10 cellular contexts compared by ENCODE assay signal in genomic region chr12:94109154-94109553, GRCh38. TPM values are rescaled to one million over a fixed set of nuclear protein-coding genes. Genes with fewer than 3 reads are reported as not detected.
DNase-seq lines count a peak whose midpoint lies in the region; ATAC-seq, FAIRE-seq and TF ChIP-seq lines count a peak whose summit lies in the region.
"Had no signal": no experiment of that assay in that cellular context is flagged by ENCODE, and none has a peak within 500 bp of the region (broad histone marks: within the 10 kb centered on the region; RNA-seq: fewer than 3 reads in every experiment).

No MANE protein-coding gene starts in this region.

- DNase-seq in AG04450 (ENCODE audit: low read depth, low spot score): peak; percentile 18
- DNase-seq in activated T-helper 9 cell treated with anti-CD3 and anti-CD28 coated beads, Interleukin-2, amount 50 U/mL, for 16 hours (ENCODE audit: low read depth): peak; percentile 31
- DNase-seq in myocyte (ENCODE audit: low read depth): peak; percentile 45
- no peak for DNase-seq in caudate nucleus (lab: John Stamatoyannopoulos, UW)
- no peak for DNase-seq in pancreas
- DNase-seq in SIG-M5 treated with dmso at 0.1 percent for 504 hours (lab: John Stamatoyannopoulos, UW; ENCODE audit: unreplicated experiment): no peak
- DNase-seq in NCI-H226: no peak
- DNase-seq: RPMI8226 had no signal

- POLR2A ChIA-PET in AG04450 (lab: Yijun Ruan, JAX): no interaction called here

- H3K27me3 ChIP-seq in AG04450 (ENCODE audit: control insufficient read depth, insufficient read depth, low read length): peaks cover 6% of the 10 kb centered on the region
- H3K27me3 ChIP-seq in pancreas: peaks cover 0 to 9% (median 0%) of the 10 kb centered on the region in 4 donors

- no peak overlapping the region for H3K27ac ChIP-seq in AG04450 (ENCODE audit: low read depth, low read length)
- no peak overlapping the region for H3K27ac ChIP-seq in caudate nucleus (ENCODE audit: low read depth, low read length)
- H3K27ac ChIP-seq in pancreas: no peak overlapping the region

- no peaks in the 10 kb centered on the region for H3K36me3 ChIP-seq in pancreas

- H3K9me3 ChIP-seq in AG04450 (ENCODE audit: control insufficient read depth, insufficient read depth, low read length) (no peaks in the 10 kb centered on the region; the same call in 1 of the 2 replicates), pancreas (no peaks in the 10 kb centered on the region)

- TF ChIP-seq CTCF in AG04450 (IDR thresholded peaks at IDR 0.05; ENCODE audit: low read depth, low read length): no peak
- no peak for TF ChIP-seq CTCF in pancreas (IDR thresholded peaks at IDR 0.05)

- ATAC-seq in HG02885 (IDR thresholded peaks at IDR 0.05; ENCODE audit: poor library complexity, unreplicated experiment) (peak; percentile 82), pancreas (no peak)

- WGBS in pancreas, 2 donors: 27 to 37% methylated on average over 5 of the region's 5 CpGs

- H3K4me1 ChIP-seq in pancreas: no peaks in the 10 kb centered on the region

- intact Hi-C loops in pancreas (cut with DNase I): loop anchor here in 2 of 3 donors (10.0 kb wide), 2 partner anchors 544 to 604 kb away; no protein-coding TSS in a partner anchor

- CTCF ChIA-PET in AG04450 (lab: Charles Lee): no interaction called here

- FAIRE-seq in pancreas (lab: Jason Lieb, UNC): no peak
- FAIRE-seq: islet of Langerhans had no signal

- H3K4me3 ChIP-seq in AG04450 (ENCODE audit: low read depth, low read length): no peak overlapping the region
- H3K4me3 ChIP-seq in pancreas: no peak overlapping the region

RNA-seq across cellular contexts. Expression of gene PLXNC1, which starts 39.2 kb away (rescaled TPM):
- polyA plus RNA-seq in AG04450 (2011; rRNA removed) (3.8 and 4.8 TPM in 2 replicates), pancreas (1 to 10 TPM in 1 of 2 donors, under 1 TPM in 1; 0.53 to 3.8 TPM)
- polyA minus RNA-seq in AG04450 (2011; rRNA and poly(A)+ RNA removed): 4.0 and 5.8 TPM in 2 replicates
- total RNA-seq in myocyte (0.37 and 1.2 TPM in 2 replicates), pancreas (10 to 100 TPM in 1 of 6 donors, 1 to 10 TPM in 4, under 1 TPM in 1; 0.92 to 13.7 (median 2.0) TPM)
- 0.25 TPM for polyA plus RNA-seq in myocyte (2012)

Comparison
In these comparisons a context has a peak if more than half of its experiments do, and no peak if none do; other contexts are left out.
1. DNase-seq: peak in AG04450 (single experiment), activated T-helper 9 cell treated with anti-CD3 and anti-CD28 coated beads, Interleukin-2, amount 50 U/mL, for 16 hours (single experiment) and myocyte (single experiment); none in caudate nucleus (0 of 61), pancreas (0 of 6), SIG-M5 treated with dmso at 0.1 percent for 504 hours (single experiment) and NCI-H226 (single experiment).